In the genomic region with DNA sequence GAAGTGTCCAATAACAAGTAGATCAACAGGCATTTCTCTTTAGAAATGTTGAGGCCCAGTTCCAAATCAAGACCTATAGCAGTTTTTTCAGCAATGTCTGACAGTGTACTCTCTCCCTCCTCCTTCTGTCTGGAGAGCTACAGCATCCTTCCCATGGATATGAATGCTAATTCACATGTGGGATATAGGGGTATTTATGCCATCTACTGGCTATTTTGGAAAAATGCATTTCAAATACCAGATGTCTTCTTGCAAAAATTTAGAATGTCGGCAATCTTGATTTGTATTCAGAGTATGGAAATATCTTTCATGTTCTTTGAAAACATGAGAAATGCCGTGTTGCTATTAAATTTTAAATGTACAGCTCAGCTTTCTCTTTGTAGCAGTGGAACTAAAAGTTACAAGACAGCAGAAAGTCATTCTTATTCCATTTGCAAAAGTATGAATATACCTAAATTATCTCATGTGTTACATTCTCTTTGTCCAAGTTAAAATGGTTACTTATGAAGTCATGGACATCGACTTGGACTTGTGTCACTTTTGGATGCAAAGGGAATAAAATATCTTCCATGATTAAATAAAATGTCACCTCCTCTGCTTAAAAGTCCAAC, we compare ENCODE assay signal across 8 cellular contexts.
A peak's percentile ranks its signal among the peaks of the same experiment; 100 is the strongest.
DNase-seq lines count a peak whose midpoint lies in the region; ATAC-seq and TF ChIP-seq lines count a peak whose summit lies in the region.

No MANE protein-coding gene starts in this region.

- intact Hi-C loops in PC-9 (cut with micrococcal nuclease; ENCODE audit: unreplicated experiment): loop anchor here (1.0 kb wide), 1 partner anchor 1066 kb away; no protein-coding TSS in a partner anchor
- intact Hi-C loops in spleen (cut with DNase I; ENCODE audit: low total_unique reads): no loop called here

- H3K4me3 ChIP-seq in Karpas-422 (ENCODE audit: low read length) (no peak overlapping the region), PC-9 (no peak overlapping the region), fibroblast of mammary gland (ENCODE audit: control insufficient read depth, low read depth, low read length) (no peak overlapping the region), spleen (no peak overlapping the region)

- H3K79me2 ChIP-seq in Karpas-422 (ENCODE audit: low read length): no peaks in the 10 kb centered on the region
- no peaks in the 10 kb centered on the region for H3K79me2 ChIP-seq in PC-9 (ENCODE audit: low read depth)

- no peaks in the 10 kb centered on the region for H3K9me3 ChIP-seq in Karpas-422 (ENCODE audit: low read length)
- H3K9me3 ChIP-seq in PC-9 (ENCODE audit: insufficient read depth, low read depth): no peaks in the 10 kb centered on the region
- no peaks in the 10 kb centered on the region for H3K9me3 ChIP-seq in spleen

- H3K4me2 ChIP-seq in Karpas-422 (ENCODE audit: low read depth, low read length, poor library complexity, severe bottlenecking) (no peak overlapping the region), PC-9 (no peak overlapping the region)

- H3K4me1 ChIP-seq in Karpas-422 (ENCODE audit: low read length) (no peaks in the 10 kb centered on the region), PC-9 (replicated peaks; ENCODE audit: insufficient read depth) (no peaks in the 10 kb centered on the region), spleen (no peaks in the 10 kb centered on the region)

- H3K9me3 Mint-ChIP-seq in stimulated activated effector memory CD8-positive, alpha-beta T cell treated with anti-CD3 and anti-CD28 coated beads, Interleukin-12 subunit alpha, Interleukin-12 subunit beta, amount 100 ng/mL, for 72 hours: peaks cover 14% of the 10 kb centered on the region

- H3K9me2 ChIP-seq in Karpas-422 (replicated peaks; ENCODE audit: insufficient read depth, low read length) (no peaks in the 10 kb centered on the region), PC-9 (ENCODE audit: insufficient read depth) (no peaks in the 10 kb centered on the region)

- CTCF ChIA-PET in PC-9 (lab: Charles Lee): interaction anchor here (0.9 kb wide), 1 partner anchor 1066 kb away, joined by 3 read pairs; no protein-coding TSS in a partner anchor

- H2AFZ ChIP-seq in Karpas-422 (ENCODE audit: low read length): no peak overlapping the region
- no peak overlapping the region for H2AFZ ChIP-seq in PC-9

- TF ChIP-seq CTCF in C4-2B (conservative IDR thresholded peaks at IDR 0.05) (peak; percentile 78), PC-9 (conservative IDR thresholded peaks at IDR 0.05) (peak; percentile 73), fibroblast of mammary gland (conservative IDR thresholded peaks at IDR 0.05; ENCODE audit: control insufficient read depth, insufficient read depth, low read depth, low read length) (peak; percentile 59), spleen (IDR thresholded peaks at IDR 0.05 in 8 of 11, conservative IDR thresholded peaks at IDR 0.05 in 3 of 11) (peak in 7 of 11 experiments; percentile 18 to 58 (median 39))

- no peak overlapping the region for H3K9ac ChIP-seq in Karpas-422 (ENCODE audit: low read length)

- H3K27ac ChIP-seq in C4-2B: no peak overlapping the region
- H3K27ac ChIP-seq in Karpas-422 (ENCODE audit: low read length): no peak overlapping the region
- H3K27ac ChIP-seq in PC-9: no peak overlapping the region
- no peak overlapping the region for H3K27ac ChIP-seq in spleen

- no peaks in the 10 kb centered on the region for H3K4me1 Mint-ChIP-seq in stimulated activated effector memory CD8-positive, alpha-beta T cell treated with anti-CD3 and anti-CD28 coated beads, Interleukin-12 subunit alpha, Interleukin-12 subunit beta, amount 100 ng/mL, for 72 hours

- DNase-seq in Karpas-422: peak; percentile 44
- DNase-seq in PC-9: no peak
- DNase-seq in fibroblast of mammary gland (ENCODE audit: low read depth): peak; percentile 63
- no peak for DNase-seq in spleen
- DNase-seq in stimulated activated CD4-positive, alpha-beta T cell treated with anti-CD3 and anti-CD28 coated beads, Interleukin-1b, Interleukin-23, amount 100 ng/mL, for 48 hours: no peak
- no peak for DNase-seq in stimulated activated effector memory CD8-positive, alpha-beta T cell treated with anti-CD3 and anti-CD28 coated beads, Interleukin-12 subunit alpha, Interleukin-12 subunit beta, amount 100 ng/mL, for 72 hours (ENCODE audit: low spot score in 2 of 2)
- DNase-seq in NCI-H2227 treated with DMSO at 0.1 percent for 48 hours (lab: John Stamatoyannopoulos, UW): no peak

- H4K20me1 ChIP-seq in Karpas-422 (ENCODE audit: insufficient read depth, low read depth, low read length) (no peaks in the 10 kb centered on the region), PC-9 (ENCODE audit: insufficient read depth) (no peaks in the 10 kb centered on the region)

- H3K4me3 Mint-ChIP-seq in stimulated activated effector memory CD8-positive, alpha-beta T cell treated with anti-CD3 and anti-CD28 coated beads, Interleukin-12 subunit alpha, Interleukin-12 subunit beta, amount 100 ng/mL, for 72 hours: no peak overlapping the region

- TF ChIP-seq POLR2A in spleen (IDR thresholded peaks at IDR 0.05): no peak

- no peaks in the 10 kb centered on the region for H3K36me3 Mint-ChIP-seq in stimulated activated effector memory CD8-positive, alpha-beta T cell treated with anti-CD3 and anti-CD28 coated beads, Interleukin-12 subunit alpha, Interleukin-12 subunit beta, amount 100 ng/mL, for 72 hours

- no peaks in the 10 kb centered on the region for H3K27me3 ChIP-seq in Karpas-422 (ENCODE audit: low read length)
- H3K27me3 ChIP-seq in PC-9 (ENCODE audit: insufficient read depth, low read depth): peaks cover 11% of the 10 kb centered on the region; the same call in 1 of the 2 replicates
- H3K27me3 ChIP-seq in spleen (replicated peaks in 1 of 7): no peaks in the 10 kb centered on the region

- ATAC-seq in stimulated activated effector memory CD8-positive, alpha-beta T cell treated with anti-CD3 and anti-CD28 coated beads, Interleukin-12 subunit alpha, Interleukin-12 subunit beta, amount 100 ng/mL, for 72 hours: no peak

- POLR2A ChIA-PET in PC-9 (lab: Charles Lee; ENCODE audit: unreplicated experiment): no interaction called here

- no peak overlapping the region for H3K27ac Mint-ChIP-seq in stimulated activated effector memory CD8-positive, alpha-beta T cell treated with anti-CD3 and anti-CD28 coated beads, Interleukin-12 subunit alpha, Interleukin-12 subunit beta, amount 100 ng/mL, for 72 hours

- no peaks in the 10 kb centered on the region for H3F3A ChIP-seq in PC-9 (ENCODE audit: insufficient read depth, low read depth)

- H3K36me3 ChIP-seq in Karpas-422 (ENCODE audit: insufficient read depth, low read length): no peaks in the 10 kb centered on the region
- no peaks in the 10 kb centered on the region for H3K36me3 ChIP-seq in PC-9 (ENCODE audit: low read depth)
- H3K36me3 ChIP-seq in spleen: no peaks in the 10 kb centered on the region

- 48 to 64% (median 59%) methylated on average over 3 of the region's 3 CpGs for WGBS in spleen, 5 donors

- BruUV-seq in PC-9 (replicated peaks; lab: Mats Ljungman, UMichigan): no TSS peak

Comparison
In these comparisons a context has a peak if more than half of its experiments do, and no peak if none do; other contexts are left out.
1. DNase-seq: peak in Karpas-422 (single experiment) and fibroblast of mammary gland (single experiment); none in PC-9 (0 of 2), spleen (single experiment), stimulated activated CD4-positive, alpha-beta T cell treated with anti-CD3 and anti-CD28 coated beads, Interleukin-1b, Interleukin-23, amount 100 ng/mL, for 48 hours (single experiment), stimulated activated effector memory CD8-positive, alpha-beta T cell treated with anti-CD3 and anti-CD28 coated beads, Interleukin-12 subunit alpha, Interleukin-12 subunit beta, amount 100 ng/mL, for 72 hours (0 of 2) and NCI-H2227 treated with DMSO at 0.1 percent for 48 hours (single experiment).
2. Peak in every context shown above with its lines, with median percentiles within 50 percentile points of each other: CTCF ChIP-seq.